In the genomic region with DNA sequence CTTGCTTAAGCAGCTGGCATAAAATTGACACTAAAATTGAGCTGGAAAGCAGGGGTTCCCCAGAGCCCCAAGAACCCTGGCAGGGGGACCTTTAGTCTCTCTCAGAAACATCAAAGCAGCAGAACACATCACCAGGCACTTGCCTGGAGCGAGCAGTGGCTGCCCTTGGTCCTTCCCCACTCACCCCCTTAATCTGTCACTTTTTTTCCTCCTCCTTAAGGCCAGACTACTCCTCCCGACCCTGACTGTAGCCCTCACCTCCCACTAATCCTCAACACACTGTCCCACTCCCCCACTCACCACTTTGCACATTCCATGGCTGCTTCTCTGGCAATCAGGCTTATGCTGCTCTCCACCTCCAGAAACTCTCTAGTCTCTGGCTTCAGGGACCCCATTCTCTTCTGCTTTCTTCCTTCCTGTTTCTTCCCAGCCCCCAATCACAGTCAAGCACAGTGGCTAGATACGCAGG, we compare ENCODE assay signal across 9 cellular contexts. TPM values are rescaled to one million over a fixed set of nuclear protein-coding genes. Genes with fewer than 3 reads are reported as not detected.
DNase-seq lines count a peak whose midpoint lies in the region; ATAC-seq, FAIRE-seq and TF ChIP-seq lines count a peak whose summit lies in the region.
"Had no signal": no experiment of that assay in that cellular context is flagged by ENCODE, and none has a peak within 500 bp of the region (broad histone marks: within the 10 kb centered on the region; RNA-seq: fewer than 3 reads in every experiment).

No MANE protein-coding gene starts in this region.

- TF ChIP-seq CTCF in GM06990 (IDR thresholded peaks at IDR 0.05; ENCODE audit: insufficient read depth, low read length, poor library complexity, severe bottlenecking) (no peak), right atrium auricular region (IDR thresholded peaks at IDR 0.05) (no peak)

- peaks cover 29% of the 10 kb centered on the region for H3K4me1 Mint-ChIP-seq in activated T-cell treated with anti-CD3 and anti-CD28 coated beads, Interleukin-2, amount 50 U/mL, for 72 hours (ENCODE audit: low read depth)
- H3K4me1 Mint-ChIP-seq in stimulated activated memory B cell treated with anti-CD40 and anti-IgM and Interleukin-4, amounts not matched to agents 10 μg/mL and 1 μg/mL and 100 μg/mL, for 72 hours: peaks cover 28% of the 10 kb centered on the region

- peak; percentile 13 for ATAC-seq in HG02798 (IDR thresholded peaks at IDR 0.05; ENCODE audit: poor library complexity, unreplicated experiment)
- ATAC-seq in activated T-cell treated with anti-CD3 and anti-CD28 coated beads, Interleukin-2, amount 50 U/mL, for 72 hours (replicated peaks in 1 of 2): peak; percentile 4 to 17
- ATAC-seq in stimulated activated memory B cell treated with anti-CD40 and anti-IgM and Interleukin-4, amounts not matched to agents 10 μg/mL and 1 μg/mL and 100 μg/mL, for 72 hours: no peak

- H3K4me3 ChIP-seq in GM06990 (replicated peaks; ENCODE audit: low read depth, low read length) (peak overlapping the region; percentile 79), right atrium auricular region (peak overlapping the region; percentile 73 to 82)

- H3K36me3 ChIP-seq in GM06990 (ENCODE audit: control insufficient read depth, insufficient read depth, low read length): no peaks in the 10 kb centered on the region
- H3K36me3 ChIP-seq in right atrium auricular region: peaks cover 10% of the 10 kb centered on the region

- peak overlapping the region; percentile 6 for H3K27ac Mint-ChIP-seq in activated T-cell treated with anti-CD3 and anti-CD28 coated beads, Interleukin-2, amount 50 U/mL, for 72 hours
- peak overlapping the region; percentile 90 for H3K27ac Mint-ChIP-seq in stimulated activated memory B cell treated with anti-CD40 and anti-IgM and Interleukin-4, amounts not matched to agents 10 μg/mL and 1 μg/mL and 100 μg/mL, for 72 hours

- DNase-seq in GM06990 (ENCODE audit: extremely low read depth, insufficient read length) (no peak), right atrium auricular region (ENCODE audit: low spot score) (no peak), H54 (ENCODE audit: insufficient read length, low spot score) (no peak), CD1c-positive myeloid dendritic cell (ENCODE audit: extremely low spot score) (no peak), ureter (ENCODE audit: low spot score) (no peak)
- no peak for DNase-seq in activated T-cell treated with anti-CD3 and anti-CD28 coated beads, Interleukin-2, amount 50 U/mL, for 72 hours

- H3K9me3 Mint-ChIP-seq in activated T-cell treated with anti-CD3 and anti-CD28 coated beads, Interleukin-2, amount 50 U/mL, for 72 hours: peaks cover 0 to 3% of the 10 kb centered on the region in 2 donors
- no peaks in the 10 kb centered on the region for H3K9me3 Mint-ChIP-seq in stimulated activated memory B cell treated with anti-CD40 and anti-IgM and Interleukin-4, amounts not matched to agents 10 μg/mL and 1 μg/mL and 100 μg/mL, for 72 hours

- no peak for TF ChIP-seq POLR2A in H54 (IDR thresholded peaks at IDR 0.05; ENCODE audit: low read depth, low read length)

- H3K27me3 ChIP-seq in GM06990 (replicated peaks; ENCODE audit: control insufficient read depth, insufficient read depth, low read length): no peaks in the 10 kb centered on the region
- no peaks in the 10 kb centered on the region for H3K27me3 ChIP-seq in right atrium auricular region

- no peaks in the 10 kb centered on the region for H3K27me3 Mint-ChIP-seq in activated T-cell treated with anti-CD3 and anti-CD28 coated beads, Interleukin-2, amount 50 U/mL, for 72 hours (ENCODE audit: low read depth)
- no peaks in the 10 kb centered on the region for H3K27me3 Mint-ChIP-seq in stimulated activated memory B cell treated with anti-CD40 and anti-IgM and Interleukin-4, amounts not matched to agents 10 μg/mL and 1 μg/mL and 100 μg/mL, for 72 hours

- peaks cover 5 to 11% of the 10 kb centered on the region in 2 donors for H3K36me3 Mint-ChIP-seq in activated T-cell treated with anti-CD3 and anti-CD28 coated beads, Interleukin-2, amount 50 U/mL, for 72 hours (ENCODE audit: insufficient read depth in 2 of 2)
- H3K36me3 Mint-ChIP-seq in stimulated activated memory B cell treated with anti-CD40 and anti-IgM and Interleukin-4, amounts not matched to agents 10 μg/mL and 1 μg/mL and 100 μg/mL, for 72 hours: peaks cover 12% of the 10 kb centered on the region

- no peaks in the 10 kb centered on the region for H3K9me3 ChIP-seq in right atrium auricular region

- peaks cover 0 to 20% of the 10 kb centered on the region in 2 donors for H3K4me1 ChIP-seq in right atrium auricular region

- peak overlapping the region; percentile 97 to 100 for H3K4me3 Mint-ChIP-seq in activated T-cell treated with anti-CD3 and anti-CD28 coated beads, Interleukin-2, amount 50 U/mL, for 72 hours
- peak overlapping the region; percentile 97 for H3K4me3 Mint-ChIP-seq in stimulated activated memory B cell treated with anti-CD40 and anti-IgM and Interleukin-4, amounts not matched to agents 10 μg/mL and 1 μg/mL and 100 μg/mL, for 72 hours

- no peak for FAIRE-seq in H54 (lab: Jason Lieb, UNC)

- H3K27ac ChIP-seq in right atrium auricular region: peak overlapping the region; percentile 42 to 63

RNA-seq across cellular contexts. Expression of a gene that starts 0.5 kb away (rescaled TPM):
- total RNA-seq in activated T-cell treated with anti-CD3 and anti-CD28 coated beads, Interleukin-2, amount 50 U/mL, for 72 hours: 1 to 10 TPM; 5.1 to 7.6 TPM
- total RNA-seq in right atrium auricular region (1 to 10 TPM; 1.8 to 2.0 TPM), ureter (6.2 TPM)

RNA-seq across cellular contexts. Expression of a gene that starts 6.6 kb away (rescaled TPM):
- total RNA-seq in activated T-cell treated with anti-CD3 and anti-CD28 coated beads, Interleukin-2, amount 50 U/mL, for 72 hours: under 1 TPM in 1 of 2 donors, not detected in 1; 0.14 TPM
- 1 to 10 TPM; 3.1 to 5.1 TPM for total RNA-seq in right atrium auricular region
- 1.4 TPM for total RNA-seq in ureter
- total RNA-seq: RPMI7951 had no signal

RNA-seq across cellular contexts. Expression of a gene that starts 14.4 kb away (rescaled TPM):
- total RNA-seq in activated T-cell treated with anti-CD3 and anti-CD28 coated beads, Interleukin-2, amount 50 U/mL, for 72 hours: 10 to 100 TPM; 10.1 to 10.7 TPM
- total RNA-seq in right atrium auricular region: 10 to 100 TPM; 11.2 to 13.3 TPM
- 16.9 TPM for total RNA-seq in ureter

RNA-seq across cellular contexts. Expression of a gene that starts 27.5 kb away (rescaled TPM):
- 1 to 10 TPM; 7.5 to 9.2 TPM for total RNA-seq in activated T-cell treated with anti-CD3 and anti-CD28 coated beads, Interleukin-2, amount 50 U/mL, for 72 hours
- total RNA-seq in right atrium auricular region: 10 to 100 TPM in 1 of 2 donors, 1 to 10 TPM in 1; 5.8 to 10.1 TPM
- 22.4 TPM for total RNA-seq in ureter

RNA-seq across cellular contexts. Expression of a gene that starts 28.8 kb away (rescaled TPM):
- 1 to 10 TPM; 4.7 to 5.9 TPM for total RNA-seq in activated T-cell treated with anti-CD3 and anti-CD28 coated beads, Interleukin-2, amount 50 U/mL, for 72 hours
- total RNA-seq in right atrium auricular region: 1 to 10 TPM; 1.8 to 4.1 TPM
- total RNA-seq in ureter: 3.1 TPM
